14 cellular contexts compared by ENCODE assay signal in the genomic region with DNA sequence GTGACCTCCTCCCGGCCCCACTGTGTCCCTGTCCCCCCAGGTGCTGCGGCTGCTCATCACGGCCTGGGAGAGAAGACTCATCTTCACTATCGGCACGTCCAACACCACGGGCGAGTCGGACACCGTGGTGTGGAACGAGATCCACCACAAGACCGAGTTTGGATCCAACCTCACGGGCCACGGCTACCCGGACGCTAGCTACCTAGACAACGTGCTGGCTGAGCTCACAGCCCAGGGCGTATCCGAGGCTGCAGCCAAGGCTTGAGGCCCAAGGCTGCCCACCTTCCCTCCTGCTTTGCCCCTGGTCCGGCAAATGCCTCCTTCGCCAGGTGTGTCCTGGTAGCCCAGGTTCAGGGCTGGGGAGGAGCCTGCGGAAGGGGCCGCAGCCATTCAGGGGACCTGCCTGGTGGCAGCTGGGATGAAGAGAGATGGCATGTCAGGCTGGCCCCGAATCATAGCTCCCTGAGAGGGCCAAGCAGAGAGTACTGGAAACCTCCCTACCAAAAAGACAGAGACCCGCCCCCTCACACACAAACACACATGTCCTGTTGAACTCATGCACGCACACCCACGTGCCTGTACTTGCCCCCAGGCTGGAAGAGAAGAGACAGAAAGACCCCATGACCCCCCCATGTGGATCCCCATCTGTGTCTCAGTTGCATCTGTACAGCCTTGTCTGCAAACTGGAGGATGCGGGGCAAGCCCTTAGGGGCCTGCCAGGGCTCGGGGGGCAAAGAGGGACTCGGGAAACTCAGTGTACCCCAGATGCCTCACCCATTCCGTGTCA. TPM values are rescaled to one million over a fixed set of nuclear protein-coding genes. Genes with fewer than 3 reads are reported as not detected.
"Had no signal": no experiment of that assay in that cellular context is flagged by ENCODE, and none has a peak within 500 bp of the region (broad histone marks: within the 10 kb centered on the region; RNA-seq: fewer than 3 reads in every experiment).

No MANE protein-coding gene starts in this region.

- H3K27ac ChIP-seq: epithelial cell of prostate, gastrocnemius medialis, hepatocyte, tibial artery had no signal

- H3K4me2 ChIP-seq: hepatocyte had no signal

- H2AFZ ChIP-seq: hepatocyte had no signal

- H3K79me2 ChIP-seq: hepatocyte had no signal

- H3K36me3 ChIP-seq: gastrocnemius medialis, tibial artery had no signal

- H3K9me3 ChIP-seq: gastrocnemius medialis, tibial artery had no signal

- DNase-seq: activated CD4-positive, alpha-beta T cell treated with anti-CD3 and anti-CD28 coated beads, Interleukin-2, amount 50 U/mL, for 1 hour; activated naive CD4-positive, alpha-beta T cell treated with anti-CD3 and anti-CD28 coated beads for 36 hours; activated T-cell treated with anti-CD3 and anti-CD28 coated beads for 4 hours; central memory CD4-positive, alpha-beta T cell; cortex of kidney; effector memory CD8-positive, alpha-beta T cell; stimulated activated CD4-positive, alpha-beta T cell treated with anti-CD3 and anti-CD28 coated beads, Interleukin-15, amount 100 ng/mL, for 24 hours; tibial artery had no signal

- H3K4me3 ChIP-seq: gastrocnemius medialis, hepatocyte, tibial artery had no signal

- ATAC-seq: activated T-helper 17 cell treated with anti-CD3 and anti-CD28 coated beads, Interleukin-2, amount 50 U/mL, for 72 hours; effector memory CD8-positive, alpha-beta T cell; gastrocnemius medialis had no signal

RNA-seq across cellular contexts. Expression of gene RASAL1, which starts 38.7 kb away (rescaled TPM):
- total RNA-seq: gastrocnemius medialis, hepatocyte, skeletal muscle tissue had no signal

RNA-seq across cellular contexts. Expression of gene CFAP73, which starts 52.7 kb away (rescaled TPM):
- total RNA-seq: gastrocnemius medialis, hepatocyte, kidney epithelial cell, skeletal muscle tissue had no signal
- polyA plus RNA-seq: hepatocyte had no signal
